In genomic region chr20:45949542-45950329, GRCh38 we compare ENCODE assay signal across 1 cellular context.
TF ChIP-seq lines count a peak whose summit lies in the region.

No MANE protein-coding gene starts in this region.

TF ChIP-seq in IMR-90, 13 proteins besides CTCF, POLR2A, EP300 and RAD21:
- TF ChIP-seq RFX5 (IDR thresholded peaks at IDR 0.05; ENCODE audit: low read depth, low read length) (no peak), FOS (IDR thresholded peaks at IDR 0.05; ENCODE audit: low read depth, low read length) (no peak), SMC3 (IDR thresholded peaks at IDR 0.05; ENCODE audit: low read depth, low read length) (no peak), MAZ (IDR thresholded peaks at IDR 0.05; ENCODE audit: borderline replicate concordance, low read depth, low read length) (no peak), ELK1 (IDR thresholded peaks at IDR 0.05; ENCODE audit: borderline replicate concordance, low read depth, low read length) (no peak), USF2 (IDR thresholded peaks at IDR 0.05; ENCODE audit: low read depth, low read length) (no peak), CHD1 (IDR thresholded peaks at IDR 0.05; ENCODE audit: low read depth, low read length) (no peak), MXI1 (IDR thresholded peaks at IDR 0.05; ENCODE audit: borderline replicate concordance, low read depth, low read length) (no peak), CEBPB (IDR thresholded peaks at IDR 0.05; ENCODE audit: low read depth, low read length) (no peak), NFE2L2 (IDR thresholded peaks at IDR 0.05; ENCODE audit: low read depth, low read length) (no peak), BHLHE40 (IDR thresholded peaks at IDR 0.05; ENCODE audit: low read depth, low read length) (no peak), RCOR1 (IDR thresholded peaks at IDR 0.05; ENCODE audit: insufficient replicate concordance, low read length) (no peak), MAFK (IDR thresholded peaks at IDR 0.05; ENCODE audit: low read depth, low read length) (no peak)
